In the genomic region with DNA sequence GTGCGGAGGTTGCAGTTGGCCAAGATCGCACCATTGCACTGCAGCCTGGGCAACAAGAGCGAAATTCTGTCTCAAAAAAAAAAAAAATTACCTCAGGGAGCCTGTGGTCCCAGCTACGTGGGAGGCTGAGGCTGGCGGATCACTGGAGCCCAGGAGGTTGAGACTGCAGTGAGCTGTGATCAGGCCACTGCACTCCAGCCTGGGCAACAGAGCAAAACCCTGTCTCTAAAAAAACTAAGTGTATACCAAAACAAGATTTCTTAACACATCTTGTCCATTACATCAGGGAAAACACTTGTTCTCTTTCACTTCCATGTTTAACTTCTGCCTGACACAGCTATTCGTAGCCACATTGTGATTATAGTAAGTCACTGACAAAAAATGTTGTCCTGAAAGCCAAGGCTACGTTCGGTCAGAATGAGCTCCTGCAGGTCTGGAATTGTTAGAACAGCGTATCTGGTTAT, we compare ENCODE assay signal across 8 cellular contexts. TPM values are rescaled to one million over a fixed set of nuclear protein-coding genes. Genes with fewer than 3 reads are reported as not detected.
DNase-seq lines count a peak whose midpoint lies in the region; ATAC-seq and TF ChIP-seq lines count a peak whose summit lies in the region.

No MANE protein-coding gene starts in this region.

- H3K9me3 Mint-ChIP-seq in Calu3 (ENCODE audit: low read depth, unreplicated experiment), result no peaks in the 10 kb centered on the region

- peaks cover 65% of the 10 kb centered on the region for H3K36me3 Mint-ChIP-seq in Calu3 (ENCODE audit: insufficient read depth, unreplicated experiment)

- no peak for DNase-seq in Calu3
- no peak for DNase-seq in MM.1S
- no peak for DNase-seq in NCI-H1048 (lab: John Stamatoyannopoulos, UW)

- no peaks in the 10 kb centered on the region for H4K20me1 ChIP-seq in MM.1S (ENCODE audit: insufficient read depth, low read length)

- no peak overlapping the region; the same call in 1 of the 2 replicates for H3K27ac ChIP-seq in MM.1S (ENCODE audit: low read length)
- peak overlapping the region; percentile 52 for H3K27ac ChIP-seq in cingulate gyrus (ENCODE audit: low read depth, low read length)
- peak overlapping the region; percentile 98 for H3K27ac ChIP-seq in neutrophil

- peaks cover 12% of the 10 kb centered on the region for H3K4me1 Mint-ChIP-seq in Calu3 (ENCODE audit: low read depth, unreplicated experiment)

- CTCF ChIA-PET in Calu3 (lab: Charles Lee), result interaction anchor here (0.9 to 2.7 kb wide), 5 partner anchors 10 to 67 kb away, joined by 3 to 11 read pairs (median 8); no protein-coding TSS in a partner anchor

- H3K36me3 ChIP-seq in MM.1S (replicated peaks; ENCODE audit: insufficient read depth, low read length) (no peaks in the 10 kb centered on the region), neutrophil (peaks cover 20% of the 10 kb centered on the region)

- intact Hi-C loops in Calu3 (cut with micrococcal nuclease; ENCODE audit: unreplicated experiment), result no loop called here

- BruUV-seq in Calu3 (replicated peaks; lab: Mats Ljungman, UMichigan), result no TSS peak

- H3K4me1 ChIP-seq in MM.1S (ENCODE audit: low read length), result peaks cover 24% of the 10 kb centered on the region
- peaks cover 33 to 36% of the 10 kb centered on the region in 2 experiments for H3K4me1 ChIP-seq in neutrophil (ENCODE audit: control insufficient read depth in 1 of 2, insufficient read depth in 1 of 2, low read depth in 1 of 2, low read length in 1 of 2)

- H3K27me3 Mint-ChIP-seq in Calu3 (ENCODE audit: unreplicated experiment), result no peaks in the 10 kb centered on the region

- peak overlapping the region; percentile 77 for H3K4me3 Mint-ChIP-seq in Calu3 (ENCODE audit: low read depth, unreplicated experiment)

- peaks cover 44% of the 10 kb centered on the region for H3K79me2 ChIP-seq in MM.1S (ENCODE audit: low read length)

- H3K4me3 ChIP-seq in MM.1S (ENCODE audit: low read length) (peak overlapping the region; percentile 97; the same call in 1 of the 2 replicates), neutrophil (ENCODE audit: low read depth in 1 of 2, low read length in 1 of 2) (peak overlapping the region; percentile 14 to 90)

- H2AFZ ChIP-seq in MM.1S (ENCODE audit: low read length), result no peak overlapping the region

- H3K9me2 ChIP-seq in MM.1S (replicated peaks; ENCODE audit: insufficient read depth, low read length), result no peaks in the 10 kb centered on the region

- no peak overlapping the region for H3K27ac Mint-ChIP-seq in Calu3 (ENCODE audit: unreplicated experiment)

- no peaks in the 10 kb centered on the region for H3K9me3 ChIP-seq in MM.1S (replicated peaks; ENCODE audit: insufficient read depth, low read length)
- no peaks in the 10 kb centered on the region for H3K9me3 ChIP-seq in neutrophil

- H3K9ac ChIP-seq in MM.1S (ENCODE audit: low read length), result no peak overlapping the region; the same call in 1 of the 2 replicates

- H3K27me3 ChIP-seq in MM.1S (replicated peaks; ENCODE audit: insufficient read depth, low read length) (no peaks in the 10 kb centered on the region), neutrophil (no peaks in the 10 kb centered on the region)

- ATAC-seq in HG02571 (IDR thresholded peaks at IDR 0.05; ENCODE audit: unreplicated experiment), result no peak
- no peak for ATAC-seq in activated CD4-positive, CD25-positive, alpha-beta regulatory T cell treated with anti-CD3 and anti-CD28 coated beads, Interleukin-2, amount 50 U/mL, for 24 hours
- no peak for ATAC-seq in HG03159 (IDR thresholded peaks at IDR 0.05; ENCODE audit: unreplicated experiment)

- TF ChIP-seq CTCF in Calu3 (IDR thresholded peaks at IDR 0.05; ENCODE audit: unreplicated experiment) (no peak), MM.1S (IDR thresholded peaks at IDR 0.05; ENCODE audit: low read length) (no peak), neutrophil (IDR thresholded peaks at IDR 0.05) (no peak)

- H3F3A ChIP-seq in MM.1S (ENCODE audit: insufficient read depth, low read length), result peaks cover 31% of the 10 kb centered on the region

- peak overlapping the region; percentile 55; the same call in 1 of the 2 replicates for H3K4me2 ChIP-seq in MM.1S (ENCODE audit: low read depth, low read length)

RNA-seq across cellular contexts. Expression of a gene that starts 1.4 kb away (rescaled TPM):
- 21.2 and 29.9 TPM in 2 replicates for total RNA-seq in Calu3 (2022)

RNA-seq across cellular contexts. Expression of a gene that starts 2.0 kb away (rescaled TPM):
- total RNA-seq in Calu3 (2022), result 57.0 and 59.0 TPM in 2 replicates

RNA-seq across cellular contexts. Expression of a gene that starts 9.0 kb away (rescaled TPM):
- total RNA-seq in Calu3 (2022), result 212 and 213 TPM in 2 replicates

RNA-seq across cellular contexts. Expression of a gene that starts 50.2 kb away (rescaled TPM):
- total RNA-seq in Calu3 (2022), result 359 and 379 TPM in 2 replicates

RNA-seq across cellular contexts. Expression of a gene that starts 60.0 kb away (rescaled TPM):
- total RNA-seq in Calu3 (2022), result 1.3 TPM in 2 replicates
